Comparison of ENCODE assay signal across 16 cellular contexts in the genomic region with DNA sequence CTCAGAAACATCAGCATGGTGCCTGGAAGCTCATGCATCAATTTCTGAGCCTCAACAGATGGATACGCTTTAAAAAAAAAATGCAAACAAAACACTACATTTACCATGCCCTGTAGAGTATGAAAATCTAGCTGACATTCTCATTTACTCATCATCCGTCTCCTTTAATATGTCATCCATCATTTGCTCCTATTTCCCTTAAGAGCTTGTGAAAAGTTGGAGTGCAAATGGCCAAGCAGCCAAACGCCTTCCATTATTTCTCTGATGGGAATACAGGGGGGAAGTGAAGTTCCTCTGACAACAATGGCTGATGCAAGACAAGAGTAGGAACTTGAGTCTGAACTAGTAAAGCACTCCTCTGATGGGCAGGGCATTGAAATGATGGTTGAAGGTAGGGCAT.
"Had no signal": no experiment of that assay in that cellular context is flagged by ENCODE, and none has a peak within 500 bp of the region (broad histone marks: within the 10 kb centered on the region; RNA-seq: fewer than 3 reads in every experiment).

No MANE protein-coding gene starts in this region.

- H3K4me2 ChIP-seq: SK-N-SH had no signal

- H3K9me3 ChIP-seq: SK-N-SH had no signal

- H3K9ac ChIP-seq: SK-N-SH had no signal

- ATAC-seq: T-cell had no signal

- DNase-seq: KBM-7, MM.1S, NCI-H1092 treated with DMSO at 0.1 percent for 48 hours, NCI-H1436, NCI-H187, NCI-H2029, NCI-H2081 treated with DMSO at 0.1 percent for 48 hours, NCI-H2227 treated with DMSO at 0.1 percent for 48 hours, NCI-H524, NCI-H526 treated with DMSO at 0.1 percent for 48 hours, NCI-H774, SHP77, SK-N-SH, SW 1271, T-cell had no signal

- H3K27ac ChIP-seq: RWPE1 had no signal
